14 cellular contexts compared by ENCODE assay signal in genomic region chr1:167103236-167103894, GRCh38. TPM values are rescaled to one million over a fixed set of nuclear protein-coding genes. Genes with fewer than 3 reads are reported as not detected.
A peak's percentile ranks its signal among the peaks of the same experiment; 100 is the strongest.
DNase-seq lines count a peak whose midpoint lies in the region; ATAC-seq, FAIRE-seq and TF ChIP-seq lines count a peak whose summit lies in the region.
"Had no signal": no experiment of that assay in that cellular context is flagged by ENCODE, and none has a peak within 500 bp of the region (broad histone marks: within the 10 kb centered on the region; RNA-seq: fewer than 3 reads in every experiment).

No MANE protein-coding gene starts in this region.

- 76% methylated on average over 8 of the region's 8 CpGs; no CpG with 5 or more reads in 1 of the 2 experiments for WGBS in H1 (ENCODE audit: extremely low coverage in 1 of 2, insufficient coverage in 1 of 2, insufficient read length in 1 of 2, insufficient replicate concordance in 2 of 2, low coverage in 1 of 2, low lambda C conversion rate in 2 of 2, missing lambda C conversion rate in 1 of 2), 2 experiments

- no peak overlapping the region for H2AK5ac ChIP-seq in H1 (ENCODE audit: low read depth, low read length)

- H3K79me2 ChIP-seq in H1 (ENCODE audit: control insufficient read depth in 1 of 2, insufficient read depth in 2 of 2, low read length in 2 of 2): no peaks in the 10 kb centered on the region

- H3K18ac ChIP-seq in H1 (ENCODE audit: extremely low read depth, low read length): no peak overlapping the region

- H3K27ac ChIP-seq in H1 (ENCODE audit: low read depth, low read length): no peak overlapping the region
- H3K27ac ChIP-seq: BLaER1, vagina had no signal

- no peaks in the 10 kb centered on the region for H3K23me2 ChIP-seq in H1 (ENCODE audit: low read depth, low read length)

- H3K27me3 ChIP-seq in H1 (replicated peaks in 1 of 4; ENCODE audit: control insufficient read depth in 3 of 4, extremely low read depth in 1 of 4, insufficient read depth in 3 of 4, low read length in 3 of 4): no peaks in the 10 kb centered on the region
- H3K27me3 ChIP-seq: BLaER1, vagina had no signal

- peaks cover 18% of the 10 kb centered on the region for H3K4me1 Mint-ChIP-seq in activated naive CD8-positive, alpha-beta T cell treated with anti-CD3 and anti-CD28 coated beads, Interleukin-2, amount 10 ng/mL, durations not matched to agents 7 days and 5 days
- peaks cover 29% of the 10 kb centered on the region for H3K4me1 Mint-ChIP-seq in activated naive CD8-positive, alpha-beta T cell treated with anti-CD3 and anti-CD28 coated beads for 36 hours
- H3K4me1 Mint-ChIP-seq in stimulated activated naive CD8-positive, alpha-beta T cell treated with anti-CD3 and anti-CD28 coated beads, Interleukin-15, amount 100 ng/mL, for 72 hours: peaks cover 37% of the 10 kb centered on the region

- peak; percentile 39 for FAIRE-seq in H1 (lab: Jason Lieb, UNC)

- 0 out of 4 replicates have a peak overlapping the region, but pooled peaks of 1 of the 2 experiments have one; percentile 7 for H3K4me2 ChIP-seq in H1 (ENCODE audit: insufficient read depth in 1 of 2, low read depth in 2 of 2, low read length in 2 of 2)
- H3K4me2 ChIP-seq: smooth muscle cell had no signal

- TF ChIP-seq CTCF in H1 (IDR thresholded peaks at IDR 0.05; ENCODE audit: control extremely low read depth in 1 of 3, insufficient read depth in 1 of 3, low read depth in 1 of 3, low read length in 3 of 3): no peak

- no peaks in the 10 kb centered on the region for H4K20me1 ChIP-seq in H1 (replicated peaks in 1 of 2; ENCODE audit: control insufficient read depth in 1 of 2, insufficient read depth in 2 of 2, low read length in 2 of 2)
- H4K20me1 ChIP-seq: BLaER1 had no signal

- no peak for TF ChIP-seq POLR2A in H1 (IDR thresholded peaks at IDR 0.05; ENCODE audit: control extremely low read depth in 1 of 2, low read depth in 2 of 2, low read length in 2 of 2)

- TF ChIP-seq EP300 in H1 (IDR thresholded peaks at IDR 0.05; ENCODE audit: borderline replicate concordance in 1 of 2, low read depth in 2 of 2, low read length in 2 of 2): no peak

- no peaks in the 10 kb centered on the region for H3K9me3 Mint-ChIP-seq in activated naive CD8-positive, alpha-beta T cell treated with anti-CD3 and anti-CD28 coated beads, Interleukin-2, amount 10 ng/mL, durations not matched to agents 7 days and 5 days
- H3K9me3 Mint-ChIP-seq in activated naive CD8-positive, alpha-beta T cell treated with anti-CD3 and anti-CD28 coated beads for 36 hours: peaks cover 1% of the 10 kb centered on the region
- H3K9me3 Mint-ChIP-seq in stimulated activated naive CD8-positive, alpha-beta T cell treated with anti-CD3 and anti-CD28 coated beads, Interleukin-15, amount 100 ng/mL, for 72 hours: peaks cover 0 to 4% of the 10 kb centered on the region in 2 donors

- no peak overlapping the region for H3K14ac ChIP-seq in H1 (ENCODE audit: insufficient read length)

- no peak overlapping the region for H3K23ac ChIP-seq in H1 (ENCODE audit: insufficient read length)

- H3K4ac ChIP-seq in H1 (replicated peaks; ENCODE audit: insufficient read length, low read depth, low read length): no peak overlapping the region

- H3K4me1 ChIP-seq in H1 (replicated peaks in 1 of 4; ENCODE audit: control insufficient read depth in 3 of 4, insufficient read depth in 4 of 4, low read length in 3 of 4): peaks cover 0 to 16% (median 5%) of the 10 kb centered on the region in 4 experiments; a peak in 4 of 7 replicates
- H3K4me1 ChIP-seq: vagina had no signal

- H2BK12ac ChIP-seq in H1 (ENCODE audit: low read depth, low read length): peak overlapping the region; percentile 22; the same call in 1 of the 2 replicates

- CTCF ChIA-PET in H1 (lab: Charles Lee; ENCODE audit: partially characterized antibody): interaction anchor here (0.8 to 1.8 kb wide), 6 partner anchors 12 to 335 kb away, joined by 3 to 6 read pairs (median 3); no protein-coding TSS in a partner anchor

- H2BK15ac ChIP-seq in H1 (ENCODE audit: low read length): no peak overlapping the region

- no peak overlapping the region for H4K5ac ChIP-seq in H1 (ENCODE audit: insufficient read length, low read depth, low read length)

- no peak overlapping the region for H3K4me3 ChIP-seq in H1 (ENCODE audit: extremely low read depth in 1 of 4, insufficient read depth in 2 of 4, low read depth in 3 of 4, low read length in 4 of 4)
- H3K4me3 ChIP-seq: BLaER1, smooth muscle cell, vagina had no signal

- no peaks in the 10 kb centered on the region for H3K36me3 ChIP-seq in H1 (ENCODE audit: control insufficient read depth in 2 of 4, insufficient read depth in 4 of 4, low read length in 3 of 4)
- H3K36me3 ChIP-seq: BLaER1, vagina had no signal

- DNase-seq in activated naive CD8-positive, alpha-beta T cell treated with anti-CD3 and anti-CD28 coated beads, Interleukin-2, amount 10 ng/mL, durations not matched to agents 7 days and 5 days: no peak
- DNase-seq in activated naive CD8-positive, alpha-beta T cell treated with anti-CD3 and anti-CD28 coated beads for 36 hours: no peak
- DNase-seq in NCI-H526 (lab: John Stamatoyannopoulos, UW): peak; percentile 86 to 90
- DNase-seq in H1 (ENCODE audit: low read depth in 1 of 2, low spot score in 2 of 2): no peak
- peak in 1 of 2 donors; percentile 35 for DNase-seq in stimulated activated naive CD8-positive, alpha-beta T cell treated with anti-CD3 and anti-CD28 coated beads, Interleukin-15, amount 100 ng/mL, for 72 hours
- no peak for DNase-seq in cerebellar cortex (ENCODE audit: low spot score)
- DNase-seq in central memory CD4-positive, alpha-beta T cell: no peak
- DNase-seq: NCI-H1694 had no signal

- no peak overlapping the region for H2BK5ac ChIP-seq in H1 (ENCODE audit: low read depth, low read length)

- H4K91ac ChIP-seq in H1 (replicated peaks; ENCODE audit: insufficient read length, low read length): no peak overlapping the region

- no peak overlapping the region for H3K56ac ChIP-seq in H1 (replicated peaks; ENCODE audit: insufficient read length, low read depth, low read length)

- no peak for ATAC-seq in activated naive CD8-positive, alpha-beta T cell treated with anti-CD3 and anti-CD28 coated beads, Interleukin-2, amount 10 ng/mL, durations not matched to agents 7 days and 5 days (ENCODE audit: low read depth)
- ATAC-seq in stimulated activated naive CD8-positive, alpha-beta T cell treated with anti-CD3 and anti-CD28 coated beads, Interleukin-15, amount 100 ng/mL, for 72 hours: peak; percentile 90
- no peak for ATAC-seq in GM18870 (IDR thresholded peaks at IDR 0.05; ENCODE audit: unreplicated experiment)

- no peaks in the 10 kb centered on the region for H3K79me1 ChIP-seq in H1 (ENCODE audit: low read depth, low read length)

- H3K4me3 Mint-ChIP-seq in activated naive CD8-positive, alpha-beta T cell treated with anti-CD3 and anti-CD28 coated beads, Interleukin-2, amount 10 ng/mL, durations not matched to agents 7 days and 5 days: no peak overlapping the region
- H3K4me3 Mint-ChIP-seq in activated naive CD8-positive, alpha-beta T cell treated with anti-CD3 and anti-CD28 coated beads for 36 hours: no peak overlapping the region
- peak overlapping the region; percentile 44 to 49 for H3K4me3 Mint-ChIP-seq in stimulated activated naive CD8-positive, alpha-beta T cell treated with anti-CD3 and anti-CD28 coated beads, Interleukin-15, amount 100 ng/mL, for 72 hours

- POLR2A ChIA-PET in activated naive CD8-positive, alpha-beta T cell treated with anti-CD3 and anti-CD28 coated beads, Interleukin-2, amount 10 ng/mL, durations not matched to agents 7 days and 5 days (lab: Charles Lee): no interaction called here
- POLR2A ChIA-PET in H1 (lab: Charles Lee; ENCODE audit: partially characterized antibody): interaction anchor here (1.1 kb wide), 1 partner anchor 18 kb away, joined by 3 read pairs; no protein-coding TSS in a partner anchor

- no peak for TF ChIP-seq RAD21 in H1 (IDR thresholded peaks at IDR 0.05 in 1 of 2, conservative IDR thresholded peaks at IDR 0.05 in 1 of 2; ENCODE audit: low read depth in 2 of 2, low read length in 2 of 2)

- peaks cover 0 to 3% of the 10 kb centered on the region in 2 experiments; a peak in 1 of 4 replicates for H3K9me3 ChIP-seq in H1 (ENCODE audit: insufficient read depth in 2 of 2, low read depth in 1 of 2, low read length in 1 of 2)
- H3K9me3 ChIP-seq: vagina had no signal

- H3K9ac ChIP-seq in H1 (replicated peaks in 1 of 4; ENCODE audit: extremely low read depth in 1 of 4, low read depth in 3 of 4, low read length in 3 of 4): no peak overlapping the region
- H3K9ac ChIP-seq: BLaER1 had no signal

- H3K27ac Mint-ChIP-seq in activated naive CD8-positive, alpha-beta T cell treated with anti-CD3 and anti-CD28 coated beads, Interleukin-2, amount 10 ng/mL, durations not matched to agents 7 days and 5 days: peak overlapping the region; percentile 10
- no peak overlapping the region for H3K27ac Mint-ChIP-seq in activated naive CD8-positive, alpha-beta T cell treated with anti-CD3 and anti-CD28 coated beads for 36 hours
- peak overlapping the region in 1 of 2 donors; percentile 54 for H3K27ac Mint-ChIP-seq in stimulated activated naive CD8-positive, alpha-beta T cell treated with anti-CD3 and anti-CD28 coated beads, Interleukin-15, amount 100 ng/mL, for 72 hours

- no peak overlapping the region for H2AFZ ChIP-seq in H1 (ENCODE audit: low read length)

- H2BK120ac ChIP-seq in H1 (replicated peaks; ENCODE audit: low read depth, low read length): no peak overlapping the region

- peaks cover 4% of the 10 kb centered on the region for H3K27me3 Mint-ChIP-seq in activated naive CD8-positive, alpha-beta T cell treated with anti-CD3 and anti-CD28 coated beads, Interleukin-2, amount 10 ng/mL, durations not matched to agents 7 days and 5 days
- H3K27me3 Mint-ChIP-seq in activated naive CD8-positive, alpha-beta T cell treated with anti-CD3 and anti-CD28 coated beads for 36 hours: no peaks in the 10 kb centered on the region
- no peaks in the 10 kb centered on the region for H3K27me3 Mint-ChIP-seq in stimulated activated naive CD8-positive, alpha-beta T cell treated with anti-CD3 and anti-CD28 coated beads, Interleukin-15, amount 100 ng/mL, for 72 hours

- H3K36me3 Mint-ChIP-seq in activated naive CD8-positive, alpha-beta T cell treated with anti-CD3 and anti-CD28 coated beads, Interleukin-2, amount 10 ng/mL, durations not matched to agents 7 days and 5 days: no peaks in the 10 kb centered on the region
- H3K36me3 Mint-ChIP-seq in activated naive CD8-positive, alpha-beta T cell treated with anti-CD3 and anti-CD28 coated beads for 36 hours: no peaks in the 10 kb centered on the region

- no peak overlapping the region for H4K8ac ChIP-seq in H1 (ENCODE audit: extremely low read depth, insufficient read depth, low read length)

- no peak overlapping the region for H2BK20ac ChIP-seq in H1 (ENCODE audit: low read length)

RNA-seq across cellular contexts. Expression of gene STYXL2, which starts 9.5 kb away (rescaled TPM):
- total RNA-seq in activated naive CD8-positive, alpha-beta T cell treated with anti-CD3 and anti-CD28 coated beads, Interleukin-2, amount 10 ng/mL, durations not matched to agents 7 days and 5 days: not detected
- not detected for total RNA-seq in activated naive CD8-positive, alpha-beta T cell treated with anti-CD3 and anti-CD28 coated beads for 36 hours
- total RNA-seq in H1 (2021; fragmentation: NEBNext Ultra II Directional; extraction: Animal tissue kit (Norgen Biotek cat#: 25700)): 0.22 and 0.34 TPM in 2 replicates
- polyA plus RNA-seq in H1 (2011; rRNA removed): 0.09 and 0.14 TPM in 2 replicates
- polyA plus RNA-seq in H1 (2011; cell fraction: cytosol; rRNA removed): 0.18 TPM
- polyA plus RNA-seq in H1 (2011; cell fraction: nucleus; rRNA removed): 0.26 TPM
- polyA plus RNA-seq in H1 (2012, experiment 1 of 2): 0.37 to 0.55 TPM (median 0.52 TPM) in 4 replicates
- polyA plus RNA-seq in H1 (2012, experiment 2 of 2): 0.04 TPM
- polyA plus RNA-seq in H1 (2013, experiment 1 of 2): 0.10 TPM
- 0.11 TPM for polyA plus RNA-seq in H1 (2013, experiment 2 of 2)
- 0.15 and 0.47 TPM in 2 replicates for polyA minus RNA-seq in H1 (2011; rRNA and poly(A)+ RNA removed)
- polyA minus RNA-seq in H1 (2011; cell fraction: cytosol; rRNA and poly(A)+ RNA removed): 1.1 TPM
- 0.10 TPM for polyA minus RNA-seq in H1 (2011; cell fraction: nucleus; rRNA and poly(A)+ RNA removed)
- total RNA-seq: vagina had no signal
- polyA plus RNA-seq: neural cell had no signal

RNA-seq across cellular contexts. Expression of gene GPA33, which starts 13.2 kb away (rescaled TPM):
- 1 to 10 TPM; 3.0 TPM for total RNA-seq in activated naive CD8-positive, alpha-beta T cell treated with anti-CD3 and anti-CD28 coated beads, Interleukin-2, amount 10 ng/mL, durations not matched to agents 7 days and 5 days
- total RNA-seq in activated naive CD8-positive, alpha-beta T cell treated with anti-CD3 and anti-CD28 coated beads for 36 hours: not detected
- total RNA-seq in H1 (2021; fragmentation: NEBNext Ultra II Directional; extraction: Animal tissue kit (Norgen Biotek cat#: 25700)): 0.11 and 0.19 TPM in 2 replicates
- 0.67 and 0.74 TPM in 2 replicates for polyA plus RNA-seq in H1 (2011; rRNA removed)
- polyA plus RNA-seq in H1 (2011; cell fraction: cytosol; rRNA removed): 0.61 TPM
- 1.5 TPM for polyA plus RNA-seq in H1 (2011; cell fraction: nucleus; rRNA removed)
- 0.29 to 0.38 TPM (median 0.34 TPM) in 4 replicates for polyA plus RNA-seq in H1 (2012, experiment 1 of 2)
- 0.35 TPM for polyA plus RNA-seq in H1 (2012, experiment 2 of 2)
- polyA plus RNA-seq in H1 (2013, experiment 1 of 2): 0.22 TPM
- 0.28 TPM for polyA plus RNA-seq in H1 (2013, experiment 2 of 2)
- 0.28 and 0.85 TPM in 2 replicates for polyA minus RNA-seq in H1 (2011; rRNA and poly(A)+ RNA removed)
- 2.0 TPM for polyA minus RNA-seq in H1 (2011; cell fraction: cytosol; rRNA and poly(A)+ RNA removed)
- polyA minus RNA-seq in H1 (2011; cell fraction: nucleus; rRNA and poly(A)+ RNA removed): 0.80 TPM
- total RNA-seq: chondrocyte, smooth muscle cell had no signal
- polyA plus RNA-seq: smooth muscle cell had no signal

Comparison
In these comparisons a context has a peak if more than half of its experiments do, and no peak if none do; other contexts are left out.
1. DNase-seq: peak in NCI-H526 (2 of 2); none in activated naive CD8-positive, alpha-beta T cell treated with anti-CD3 and anti-CD28 coated beads, Interleukin-2, amount 10 ng/mL, durations not matched to agents 7 days and 5 days (single experiment), activated naive CD8-positive, alpha-beta T cell treated with anti-CD3 and anti-CD28 coated beads for 36 hours (single experiment), H1 (0 of 2), cerebellar cortex (single experiment) and central memory CD4-positive, alpha-beta T cell (single experiment).
2. H3K4me3 Mint-ChIP-seq: peak in stimulated activated naive CD8-positive, alpha-beta T cell treated with anti-CD3 and anti-CD28 coated beads, Interleukin-15, amount 100 ng/mL, for 72 hours (2 of 2); none in activated naive CD8-positive, alpha-beta T cell treated with anti-CD3 and anti-CD28 coated beads, Interleukin-2, amount 10 ng/mL, durations not matched to agents 7 days and 5 days (single experiment) and activated naive CD8-positive, alpha-beta T cell treated with anti-CD3 and anti-CD28 coated beads for 36 hours (single experiment).